11 cellular contexts compared by ENCODE assay signal in the genomic region with DNA sequence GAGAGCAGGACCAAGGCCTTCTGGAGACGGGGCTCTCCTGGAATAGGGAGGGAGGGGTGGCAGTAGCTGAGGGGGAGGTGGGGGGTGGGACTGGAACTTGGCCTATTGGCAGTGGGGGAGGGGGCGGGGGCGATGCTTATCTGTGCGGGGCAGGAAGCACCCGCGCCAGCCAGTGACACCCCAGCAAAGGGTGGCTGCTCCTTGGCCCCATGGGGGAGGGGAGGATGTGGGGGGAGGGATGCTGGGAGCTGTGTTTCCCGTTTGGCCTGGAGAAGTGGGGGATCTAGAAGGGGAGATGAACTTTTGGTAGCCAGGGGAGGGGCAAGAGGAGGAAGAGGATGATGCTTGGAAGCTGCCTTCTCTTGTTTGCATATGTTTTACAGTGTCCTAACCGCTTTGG. TPM values are rescaled to one million over a fixed set of nuclear protein-coding genes. Genes with fewer than 3 reads are reported as not detected.
DNase-seq lines count a peak whose midpoint lies in the region; ATAC-seq lines count a peak whose summit lies in the region.
"Had no signal": no experiment of that assay in that cellular context is flagged by ENCODE, and none has a peak within 500 bp of the region (broad histone marks: within the 10 kb centered on the region; RNA-seq: fewer than 3 reads in every experiment).

No MANE protein-coding gene starts in this region.

- ATAC-seq in HG03108 (IDR thresholded peaks at IDR 0.05; ENCODE audit: unreplicated experiment), result no peak

- peak; percentile 30 for DNase-seq in stimulated activated CD4-positive, alpha-beta T cell treated with anti-CD3 and anti-CD28 coated beads, Interleukin-4, amount 100 ng/mL, for 24 hours
- no peak for DNase-seq in stimulated activated CD4-positive, alpha-beta T cell treated with anti-CD3 and anti-CD28 coated beads, Interleukin-2, amount 100 ng/mL, for 24 hours
- DNase-seq in activated T-helper 2 cell treated with anti-CD3 and anti-CD28 coated beads, Interferon-gamma antibody, Interleukin-2, Interleukin-4, amounts not matched to agents 10 μg/mL and 5 μg/mL and 100 μg/mL, durations not matched to agents 14 hours and 24 hours and 36 hours (ENCODE audit: low spot score), result no peak
- DNase-seq in cerebellum (ENCODE audit: low spot score) (no peak), amygdala (lab: John Stamatoyannopoulos, UW) (no peak), glomerular visceral epithelial cell (ENCODE audit: extremely low spot score) (no peak)
- DNase-seq: NCI-H1048 had no signal

- intact Hi-C loops in activated T-helper 2 cell treated with anti-CD3 and anti-CD28 coated beads, Interferon-gamma antibody, Interleukin-2, Interleukin-4, amounts not matched to agents 10 μg/mL and 5 μg/mL and 100 μg/mL, durations not matched to agents 14 hours and 24 hours and 36 hours (cut with micrococcal nuclease), result no loop called here

- H3K4me3 Mint-ChIP-seq in activated T-helper 2 cell treated with anti-CD3 and anti-CD28 coated beads, Interferon-gamma antibody, Interleukin-2, Interleukin-4, amounts not matched to agents 10 μg/mL and 5 μg/mL and 100 μg/mL, durations not matched to agents 14 hours and 24 hours and 36 hours (ENCODE audit: low read depth), result peak overlapping the region; percentile 96
- H3K4me3 Mint-ChIP-seq: type B pancreatic cell had no signal

- peaks cover 39 to 43% of the 10 kb centered on the region in 2 donors for H3K36me3 ChIP-seq in mucosa of rectum (ENCODE audit: control insufficient read depth in 2 of 2, insufficient read depth in 2 of 2, low read length in 2 of 2)

- H3K9me3 Mint-ChIP-seq in activated T-helper 2 cell treated with anti-CD3 and anti-CD28 coated beads, Interferon-gamma antibody, Interleukin-2, Interleukin-4, amounts not matched to agents 10 μg/mL and 5 μg/mL and 100 μg/mL, durations not matched to agents 14 hours and 24 hours and 36 hours, result no peaks in the 10 kb centered on the region
- H3K9me3 Mint-ChIP-seq: type B pancreatic cell had no signal

- H3K4me1 ChIP-seq in mucosa of rectum (ENCODE audit: control insufficient read depth in 2 of 2, insufficient read depth in 2 of 2, low read length in 2 of 2), result peaks cover 63 to 73% of the 10 kb centered on the region in 2 donors

- H3K27ac Mint-ChIP-seq in activated T-helper 2 cell treated with anti-CD3 and anti-CD28 coated beads, Interferon-gamma antibody, Interleukin-2, Interleukin-4, amounts not matched to agents 10 μg/mL and 5 μg/mL and 100 μg/mL, durations not matched to agents 14 hours and 24 hours and 36 hours, result peak overlapping the region; percentile 86

- H3K9ac ChIP-seq in mucosa of rectum (ENCODE audit: low read depth in 1 of 2, low read length in 2 of 2), result peak overlapping the region in 1 of 2 donors; percentile 60

- H3K9me3 ChIP-seq in mucosa of rectum (ENCODE audit: control insufficient read depth in 2 of 2, low read length in 2 of 2), result no peaks in the 10 kb centered on the region

- peaks cover 86% of the 10 kb centered on the region for H3K36me3 Mint-ChIP-seq in activated T-helper 2 cell treated with anti-CD3 and anti-CD28 coated beads, Interferon-gamma antibody, Interleukin-2, Interleukin-4, amounts not matched to agents 10 μg/mL and 5 μg/mL and 100 μg/mL, durations not matched to agents 14 hours and 24 hours and 36 hours (ENCODE audit: low read depth)
- H3K36me3 Mint-ChIP-seq: type B pancreatic cell had no signal

- H3K4me3 ChIP-seq in mucosa of rectum (ENCODE audit: low read length in 2 of 2), result no peak overlapping the region

- H3K27me3 ChIP-seq in mucosa of rectum (ENCODE audit: control insufficient read depth in 2 of 2, insufficient read depth in 2 of 2, low read length in 2 of 2), result no peaks in the 10 kb centered on the region

- H3K27ac ChIP-seq in mucosa of rectum (ENCODE audit: low read depth in 2 of 2, low read length in 2 of 2), result peak overlapping the region; percentile 98 to 99

- no peaks in the 10 kb centered on the region for H3K27me3 Mint-ChIP-seq in activated T-helper 2 cell treated with anti-CD3 and anti-CD28 coated beads, Interferon-gamma antibody, Interleukin-2, Interleukin-4, amounts not matched to agents 10 μg/mL and 5 μg/mL and 100 μg/mL, durations not matched to agents 14 hours and 24 hours and 36 hours (ENCODE audit: low read depth)
- H3K27me3 Mint-ChIP-seq: type B pancreatic cell had no signal

- H3K4me1 Mint-ChIP-seq in activated T-helper 2 cell treated with anti-CD3 and anti-CD28 coated beads, Interferon-gamma antibody, Interleukin-2, Interleukin-4, amounts not matched to agents 10 μg/mL and 5 μg/mL and 100 μg/mL, durations not matched to agents 14 hours and 24 hours and 36 hours (ENCODE audit: low read depth), result peaks cover 47% of the 10 kb centered on the region

RNA-seq across cellular contexts. Expression of a gene that starts 11.0 kb away (rescaled TPM):
- 147 and 154 TPM in 2 replicates for total RNA-seq in activated T-helper 2 cell treated with anti-CD3 and anti-CD28 coated beads, Interferon-gamma antibody, Interleukin-2, Interleukin-4, amounts not matched to agents 10 μg/mL and 5 μg/mL and 100 μg/mL, durations not matched to agents 14 hours and 24 hours and 36 hours
- 2.4 TPM for total RNA-seq in cerebellum

RNA-seq across cellular contexts. Expression of a gene that starts 19.9 kb away (rescaled TPM):
- total RNA-seq in activated T-helper 2 cell treated with anti-CD3 and anti-CD28 coated beads, Interferon-gamma antibody, Interleukin-2, Interleukin-4, amounts not matched to agents 10 μg/mL and 5 μg/mL and 100 μg/mL, durations not matched to agents 14 hours and 24 hours and 36 hours, result 0.21 and 0.80 TPM in 2 replicates
- not detected for total RNA-seq in cerebellum

RNA-seq across cellular contexts. Expression of a gene that starts 20.0 kb away (rescaled TPM):
- 0.11 TPM in 1 of 2 replicates, not detected in the other for total RNA-seq in activated T-helper 2 cell treated with anti-CD3 and anti-CD28 coated beads, Interferon-gamma antibody, Interleukin-2, Interleukin-4, amounts not matched to agents 10 μg/mL and 5 μg/mL and 100 μg/mL, durations not matched to agents 14 hours and 24 hours and 36 hours
- total RNA-seq in cerebellum, result not detected
- total RNA-seq: endothelial cell of umbilical vein had no signal

RNA-seq across cellular contexts. Expression of a gene that starts 20.2 kb away (rescaled TPM):
- 0.48 and 2.0 TPM in 2 replicates for total RNA-seq in activated T-helper 2 cell treated with anti-CD3 and anti-CD28 coated beads, Interferon-gamma antibody, Interleukin-2, Interleukin-4, amounts not matched to agents 10 μg/mL and 5 μg/mL and 100 μg/mL, durations not matched to agents 14 hours and 24 hours and 36 hours
- 1.5 TPM for total RNA-seq in cerebellum

RNA-seq across cellular contexts. Expression of a gene that starts 30.5 kb away (rescaled TPM):
- 54.9 and 60.2 TPM in 2 replicates for total RNA-seq in activated T-helper 2 cell treated with anti-CD3 and anti-CD28 coated beads, Interferon-gamma antibody, Interleukin-2, Interleukin-4, amounts not matched to agents 10 μg/mL and 5 μg/mL and 100 μg/mL, durations not matched to agents 14 hours and 24 hours and 36 hours
- 16.8 TPM for total RNA-seq in cerebellum

Comparison
In these comparisons a context has a peak if more than half of its experiments do, and no peak if none do; other contexts are left out.
1. RNA of a gene that starts 11.0 kb away (total RNA-seq): 147 to 154 TPM in activated T-helper 2 cell treated with anti-CD3 and anti-CD28 coated beads, Interferon-gamma antibody, Interleukin-2, Interleukin-4, amounts not matched to agents 10 μg/mL and 5 μg/mL and 100 μg/mL, durations not matched to agents 14 hours and 24 hours and 36 hours; 2.4 TPM in cerebellum (single experiment); every median in the first group is over 10 times any median in the second.